Comparison of ENCODE assay signal across 12 cellular contexts in genomic region chr5:55920784-55921183, GRCh38.
DNase-seq lines count a peak whose midpoint lies in the region; ATAC-seq, FAIRE-seq and TF ChIP-seq lines count a peak whose summit lies in the region.
"Had no signal": no experiment of that assay in that cellular context is flagged by ENCODE, and none has a peak within 500 bp of the region (broad histone marks: within the 10 kb centered on the region; RNA-seq: fewer than 3 reads in every experiment).

No MANE protein-coding gene starts in this region.

- peaks cover 3% of the 10 kb centered on the region for H3K27me3 Mint-ChIP-seq in astrocyte (ENCODE audit: low read depth, unreplicated experiment)
- H3K27me3 Mint-ChIP-seq: activated naive CD8-positive, alpha-beta T cell had no signal

- no peaks in the 10 kb centered on the region for H3K27me3 ChIP-seq in astrocyte (ENCODE audit: insufficient read depth, low read length)

- H3K36me3 Mint-ChIP-seq in astrocyte (ENCODE audit: low read depth, unreplicated experiment): peaks cover 2% of the 10 kb centered on the region
- H3K36me3 Mint-ChIP-seq: activated naive CD8-positive, alpha-beta T cell; memory B cell; WTC11 had no signal

- H3K4me3 ChIP-seq in HFF-Myc (replicated peaks; ENCODE audit: low read depth, low read length) (no peak overlapping the region), astrocyte (ENCODE audit: insufficient read depth, low read depth, low read length) (no peak overlapping the region)

- no peaks in the 10 kb centered on the region for H3K79me2 ChIP-seq in astrocyte (ENCODE audit: insufficient read depth, low read length)

- H3K4me3 Mint-ChIP-seq in astrocyte (ENCODE audit: unreplicated experiment): peak overlapping the region; percentile 40
- H3K4me3 Mint-ChIP-seq: activated naive CD8-positive, alpha-beta T cell; memory B cell; WTC11 had no signal

- H3K9ac ChIP-seq in astrocyte (ENCODE audit: low read length): no peak overlapping the region

- H2AFZ ChIP-seq in astrocyte (ENCODE audit: low read depth, low read length): no peak overlapping the region

- no peak overlapping the region for H3K27ac ChIP-seq in astrocyte (ENCODE audit: low read depth, low read length)

- no peaks in the 10 kb centered on the region for H3K4me1 ChIP-seq in astrocyte (ENCODE audit: insufficient read depth, low read length)

- peaks cover 17% of the 10 kb centered on the region for H3K4me1 Mint-ChIP-seq in astrocyte (ENCODE audit: low read depth, unreplicated experiment)

- FAIRE-seq in astrocyte (lab: Jason Lieb, UNC): no peak

- ATAC-seq in GM18909 (IDR thresholded peaks at IDR 0.05; ENCODE audit: poor library complexity, unreplicated experiment): no peak
- ATAC-seq: WTC11 had no signal

- H3K9me3 ChIP-seq in astrocyte (ENCODE audit: insufficient read depth, low read depth, low read length): no peaks in the 10 kb centered on the region

- H3K27ac Mint-ChIP-seq in astrocyte (ENCODE audit: unreplicated experiment): peak overlapping the region; percentile 19
- H3K27ac Mint-ChIP-seq: activated naive CD8-positive, alpha-beta T cell; memory B cell; WTC11 had no signal

- no peaks in the 10 kb centered on the region for H3K9me3 Mint-ChIP-seq in astrocyte (ENCODE audit: unreplicated experiment)
- H3K9me3 Mint-ChIP-seq: memory B cell had no signal

- peak; percentile 35 for TF ChIP-seq CTCF in HFF-Myc (IDR thresholded peaks at IDR 0.05; ENCODE audit: low read depth, low read length, missing control alignments)
- peak; percentile 36 for TF ChIP-seq CTCF in astrocyte (IDR thresholded peaks at IDR 0.05; ENCODE audit: insufficient read depth, low read depth, low read length)

- DNase-seq in NCI-H2107 treated with DMSO at 0.1 percent for 48 hours (lab: John Stamatoyannopoulos, UW; ENCODE audit: unreplicated experiment): peak; percentile 6
- DNase-seq in NCI-H2107 (lab: John Stamatoyannopoulos, UW): no peak
- no peak for DNase-seq in HFF-Myc (ENCODE audit: extremely low read depth, low read depth)
- DNase-seq in astrocyte (ENCODE audit: low read depth): no peak
- DNase-seq in midbrain (lab: John Stamatoyannopoulos, UW): peak; percentile 38
- DNase-seq in NK-92 (lab: John Stamatoyannopoulos, UW; ENCODE audit: unreplicated experiment): no peak
- DNase-seq in activated CD8-positive, alpha-beta memory T cell treated with anti-CD3 and anti-CD28 coated beads, Interleukin-2, amount 50 U/mL, for 48 hours: no peak
- DNase-seq: NK-92 treated with Interleukin-12 subunit alpha and Interleukin-12 subunit beta, amount 100 ng/mL, for 24 hours had no signal

- H3K4me2 ChIP-seq in astrocyte (ENCODE audit: low read length): no peak overlapping the region

- H4K20me1 ChIP-seq in astrocyte (ENCODE audit: insufficient read depth, low read length): no peaks in the 10 kb centered on the region

- H3K36me3 ChIP-seq in astrocyte (ENCODE audit: insufficient read depth, low read length): no peaks in the 10 kb centered on the region

Comparison
In these comparisons a context has a peak if more than half of its experiments do, and no peak if none do; other contexts are left out.
1. DNase-seq: peak in NCI-H2107 treated with DMSO at 0.1 percent for 48 hours (single experiment) and midbrain (single experiment); none in NCI-H2107 (single experiment), HFF-Myc (single experiment), astrocyte (single experiment), NK-92 (single experiment) and activated CD8-positive, alpha-beta memory T cell treated with anti-CD3 and anti-CD28 coated beads, Interleukin-2, amount 50 U/mL, for 48 hours (single experiment).